Comparison of ENCODE assay signal across 12 cellular contexts in genomic region chr12:128801879-128802391, GRCh38. TPM values are rescaled to one million over a fixed set of nuclear protein-coding genes. Genes with fewer than 3 reads are reported as not detected.
DNase-seq lines count a peak whose midpoint lies in the region; ATAC-seq and TF ChIP-seq lines count a peak whose summit lies in the region.
"Had no signal": no experiment of that assay in that cellular context is flagged by ENCODE, and none has a peak within 500 bp of the region (broad histone marks: within the 10 kb centered on the region; RNA-seq: fewer than 3 reads in every experiment).

No MANE protein-coding gene starts in this region.

- CTCF ChIA-PET in activated CD8-positive, alpha-beta T cell treated with anti-CD3 and anti-CD28 coated beads for 36 hours (lab: Charles Lee) = interaction anchor here (1.4 kb wide), 1 partner anchor 20 kb away, joined by 3 read pairs; no protein-coding TSS in a partner anchor
- CTCF ChIA-PET in activated CD8-positive, alpha-beta T cell treated with anti-CD3 and anti-CD28 coated beads, Interleukin-2, amount 10 ng/mL, durations not matched to agents 7 days and 5 days (lab: Charles Lee) = interaction anchor here (1.1 kb wide), 1 partner anchor 19 kb away, joined by 3 read pairs; no protein-coding TSS in a partner anchor

- H3K36me3 Mint-ChIP-seq in activated CD8-positive, alpha-beta T cell treated with anti-CD3 and anti-CD28 coated beads for 36 hours (ENCODE audit: low read depth) = peaks cover 63% of the 10 kb centered on the region
- peaks cover 62% of the 10 kb centered on the region for H3K36me3 Mint-ChIP-seq in activated CD8-positive, alpha-beta T cell treated with anti-CD3 and anti-CD28 coated beads, Interleukin-2, amount 10 ng/mL, durations not matched to agents 7 days and 5 days (ENCODE audit: low read depth)
- H3K36me3 Mint-ChIP-seq in stimulated activated effector memory CD8-positive, alpha-beta T cell treated with anti-CD3 and anti-CD28 coated beads, Interleukin-12 subunit alpha, Interleukin-12 subunit beta, amount 100 ng/mL, for 72 hours = peaks cover 100% of the 10 kb centered on the region

- POLR2A ChIA-PET in activated CD8-positive, alpha-beta T cell treated with anti-CD3 and anti-CD28 coated beads for 36 hours (lab: Charles Lee) = no interaction called here
- POLR2A ChIA-PET in activated CD8-positive, alpha-beta T cell treated with anti-CD3 and anti-CD28 coated beads, Interleukin-2, amount 10 ng/mL, durations not matched to agents 7 days and 5 days (lab: Charles Lee) = no interaction called here

- TF ChIP-seq CTCF in activated CD8-positive, alpha-beta T cell treated with anti-CD3 and anti-CD28 coated beads for 36 hours (IDR thresholded peaks at IDR 0.05) = no peak

- H3K4me3 Mint-ChIP-seq in activated CD8-positive, alpha-beta T cell treated with anti-CD3 and anti-CD28 coated beads for 36 hours = no peak overlapping the region
- H3K4me3 Mint-ChIP-seq in activated CD8-positive, alpha-beta T cell treated with anti-CD3 and anti-CD28 coated beads, Interleukin-2, amount 10 ng/mL, durations not matched to agents 7 days and 5 days = no peak overlapping the region
- no peak overlapping the region for H3K4me3 Mint-ChIP-seq in stimulated activated effector memory CD8-positive, alpha-beta T cell treated with anti-CD3 and anti-CD28 coated beads, Interleukin-12 subunit alpha, Interleukin-12 subunit beta, amount 100 ng/mL, for 72 hours

- ATAC-seq in activated CD8-positive, alpha-beta T cell treated with anti-CD3 and anti-CD28 coated beads for 36 hours = peak; percentile 65
- ATAC-seq in activated CD8-positive, alpha-beta T cell treated with anti-CD3 and anti-CD28 coated beads, Interleukin-2, amount 10 ng/mL, durations not matched to agents 7 days and 5 days = no peak
- peak; percentile 89 for ATAC-seq in left ventricle myocardium superior
- ATAC-seq in stimulated activated effector memory CD8-positive, alpha-beta T cell treated with anti-CD3 and anti-CD28 coated beads, Interleukin-12 subunit alpha, Interleukin-12 subunit beta, amount 100 ng/mL, for 72 hours = peak; percentile 50
- ATAC-seq: A549, HCT116 had no signal

- H3K9me3 Mint-ChIP-seq in activated CD8-positive, alpha-beta T cell treated with anti-CD3 and anti-CD28 coated beads for 36 hours = no peaks in the 10 kb centered on the region
- H3K9me3 Mint-ChIP-seq in activated CD8-positive, alpha-beta T cell treated with anti-CD3 and anti-CD28 coated beads, Interleukin-2, amount 10 ng/mL, durations not matched to agents 7 days and 5 days (ENCODE audit: insufficient read depth) = no peaks in the 10 kb centered on the region
- H3K9me3 Mint-ChIP-seq in stimulated activated effector memory CD8-positive, alpha-beta T cell treated with anti-CD3 and anti-CD28 coated beads, Interleukin-12 subunit alpha, Interleukin-12 subunit beta, amount 100 ng/mL, for 72 hours = no peaks in the 10 kb centered on the region

- no peak for DNase-seq in activated CD8-positive, alpha-beta T cell treated with anti-CD3 and anti-CD28 coated beads for 36 hours
- DNase-seq in activated CD8-positive, alpha-beta T cell treated with anti-CD3 and anti-CD28 coated beads, Interleukin-2, amount 10 ng/mL, durations not matched to agents 7 days and 5 days = no peak
- peak; percentile 74 for DNase-seq in amniotic epithelial cell (ENCODE audit: low read depth)
- no peak for DNase-seq in left ventricle myocardium superior
- no peak for DNase-seq in stimulated activated effector memory CD8-positive, alpha-beta T cell treated with anti-CD3 and anti-CD28 coated beads, Interleukin-12 subunit alpha, Interleukin-12 subunit beta, amount 100 ng/mL, for 72 hours (ENCODE audit: low spot score in 2 of 2)
- DNase-seq in NCI-H345 (lab: John Stamatoyannopoulos, UW) = no peak
- DNase-seq in AML-193 (lab: John Stamatoyannopoulos, UW) = no peak
- no peak for DNase-seq in midbrain (lab: John Stamatoyannopoulos, UW)
- DNase-seq: NCI-H82, T-helper 2 cell had no signal

- no peaks in the 10 kb centered on the region for H3K27me3 Mint-ChIP-seq in activated CD8-positive, alpha-beta T cell treated with anti-CD3 and anti-CD28 coated beads for 36 hours
- no peaks in the 10 kb centered on the region for H3K27me3 Mint-ChIP-seq in activated CD8-positive, alpha-beta T cell treated with anti-CD3 and anti-CD28 coated beads, Interleukin-2, amount 10 ng/mL, durations not matched to agents 7 days and 5 days (ENCODE audit: low read depth)

- intact Hi-C loops in activated CD8-positive, alpha-beta T cell treated with anti-CD3 and anti-CD28 coated beads for 36 hours (cut with micrococcal nuclease) = no loop called here
- intact Hi-C loops in left ventricle myocardium superior (cut with micrococcal nuclease) = no loop called here

- peak overlapping the region; percentile 8 for H3K27ac Mint-ChIP-seq in activated CD8-positive, alpha-beta T cell treated with anti-CD3 and anti-CD28 coated beads for 36 hours
- H3K27ac Mint-ChIP-seq in activated CD8-positive, alpha-beta T cell treated with anti-CD3 and anti-CD28 coated beads, Interleukin-2, amount 10 ng/mL, durations not matched to agents 7 days and 5 days = no peak overlapping the region
- H3K27ac Mint-ChIP-seq in stimulated activated effector memory CD8-positive, alpha-beta T cell treated with anti-CD3 and anti-CD28 coated beads, Interleukin-12 subunit alpha, Interleukin-12 subunit beta, amount 100 ng/mL, for 72 hours = peak overlapping the region; percentile 15

- H3K4me1 Mint-ChIP-seq in activated CD8-positive, alpha-beta T cell treated with anti-CD3 and anti-CD28 coated beads for 36 hours (ENCODE audit: low read depth) = peaks cover 18% of the 10 kb centered on the region
- no peaks in the 10 kb centered on the region for H3K4me1 Mint-ChIP-seq in activated CD8-positive, alpha-beta T cell treated with anti-CD3 and anti-CD28 coated beads, Interleukin-2, amount 10 ng/mL, durations not matched to agents 7 days and 5 days (ENCODE audit: low read depth)
- peaks cover 56% of the 10 kb centered on the region for H3K4me1 Mint-ChIP-seq in stimulated activated effector memory CD8-positive, alpha-beta T cell treated with anti-CD3 and anti-CD28 coated beads, Interleukin-12 subunit alpha, Interleukin-12 subunit beta, amount 100 ng/mL, for 72 hours

RNA-seq across cellular contexts. Expression of gene SLC15A4, which starts 21.8 kb away (rescaled TPM):
- 10 to 100 TPM; 26.4 to 26.8 TPM for total RNA-seq in activated CD8-positive, alpha-beta T cell treated with anti-CD3 and anti-CD28 coated beads for 36 hours
- total RNA-seq in activated CD8-positive, alpha-beta T cell treated with anti-CD3 and anti-CD28 coated beads, Interleukin-2, amount 10 ng/mL, durations not matched to agents 7 days and 5 days = 10 to 100 TPM; 23.2 to 23.8 TPM
- 14.0 TPM for total RNA-seq in left ventricle myocardium superior

RNA-seq across cellular contexts. Expression of gene GLT1D1, which starts 51.3 kb away (rescaled TPM):
- under 1 TPM; 0.32 to 0.49 TPM for total RNA-seq in activated CD8-positive, alpha-beta T cell treated with anti-CD3 and anti-CD28 coated beads for 36 hours
- total RNA-seq in activated CD8-positive, alpha-beta T cell treated with anti-CD3 and anti-CD28 coated beads, Interleukin-2, amount 10 ng/mL, durations not matched to agents 7 days and 5 days = not detected
- total RNA-seq in left ventricle myocardium superior = 0.45 TPM
